ENCODE assay signal across 9 cellular contexts in genomic region chr5:67004730-67005350, GRCh38.
DNase-seq lines count a peak whose midpoint lies in the region; ATAC-seq, FAIRE-seq and TF ChIP-seq lines count a peak whose summit lies in the region.
"Had no signal": no experiment of that assay in that cellular context is flagged by ENCODE, and none has a peak within 500 bp of the region (broad histone marks: within the 10 kb centered on the region; RNA-seq: fewer than 3 reads in every experiment).

No MANE protein-coding gene starts in this region.

- H3K9me3 Mint-ChIP-seq in activated CD4-positive, alpha-beta T cell treated with anti-CD3 and anti-CD28 coated beads, Interleukin-2, amount 10 ng/mL, durations not matched to agents 24 days and 14 days: no peaks in the 10 kb centered on the region

- TSS peak; percentile 78 for BruUV-seq in HepG2 (replicated peaks; lab: Mats Ljungman, UMichigan)

- peak overlapping the region; percentile 93 for H3K4me2 ChIP-seq in HepG2 (ENCODE audit: low read depth, low read length)

- H3K36me3 Mint-ChIP-seq in activated CD4-positive, alpha-beta T cell treated with anti-CD3 and anti-CD28 coated beads, Interleukin-2, amount 10 ng/mL, durations not matched to agents 24 days and 14 days (ENCODE audit: low read depth): peaks cover 21% of the 10 kb centered on the region

- H3K4me1 ChIP-seq in HepG2 (ENCODE audit: insufficient read depth, low read length) (peaks cover 70% of the 10 kb centered on the region), tibial artery (peaks cover 0 to 56% (median 15%) of the 10 kb centered on the region in 4 donors)

- H3K4me3 Mint-ChIP-seq in activated CD4-positive, alpha-beta T cell treated with anti-CD3 and anti-CD28 coated beads, Interleukin-2, amount 10 ng/mL, durations not matched to agents 24 days and 14 days: peak overlapping the region; percentile 96

- peak; percentile 70 for DNase-seq in activated CD4-positive, alpha-beta T cell treated with anti-CD3 and anti-CD28 coated beads, Interleukin-2, amount 10 ng/mL, durations not matched to agents 24 days and 14 days
- no peak for DNase-seq in activated CD4-positive, alpha-beta T cell treated with anti-CD3 and anti-CD28 coated beads, Interleukin-2, amount 50 U/mL, for 1 hour
- no peak for DNase-seq in astrocyte of the cerebellum (ENCODE audit: low read depth)
- no peak for DNase-seq in HepG2 (ENCODE audit: low spot score)
- no peak for DNase-seq in tibial artery
- no peak for DNase-seq in SHP77 (lab: John Stamatoyannopoulos, UW)
- no peak for DNase-seq in SHP77 treated with DMSO at 0.1 percent for 48 hours (lab: John Stamatoyannopoulos, UW)
- DNase-seq in NCI-H187 (lab: John Stamatoyannopoulos, UW): no peak

- H3K9me3 ChIP-seq in HepG2 (ENCODE audit: low read length) (no peaks in the 10 kb centered on the region), tibial artery (no peaks in the 10 kb centered on the region)

- peaks cover 61% of the 10 kb centered on the region for H3K4me1 Mint-ChIP-seq in activated CD4-positive, alpha-beta T cell treated with anti-CD3 and anti-CD28 coated beads, Interleukin-2, amount 10 ng/mL, durations not matched to agents 24 days and 14 days

- no peaks in the 10 kb centered on the region for H3K27me3 Mint-ChIP-seq in activated CD4-positive, alpha-beta T cell treated with anti-CD3 and anti-CD28 coated beads, Interleukin-2, amount 10 ng/mL, durations not matched to agents 24 days and 14 days

- TF ChIP-seq POLR2A in HepG2 (IDR thresholded peaks at IDR 0.05; ENCODE audit: insufficient read depth in 1 of 2, low read depth in 2 of 2, low read length in 2 of 2): no peak

- TF ChIP-seq CTCF in astrocyte of the cerebellum (IDR thresholded peaks at IDR 0.05; ENCODE audit: low read depth, low read length, missing control alignments) (no peak), HepG2 (CRISPR knock-in tag; IDR thresholded peaks at IDR 0.05) (no peak), tibial artery (IDR thresholded peaks at IDR 0.05) (no peak)

- intact Hi-C loops in activated CD4-positive, alpha-beta T cell treated with anti-CD3 and anti-CD28 coated beads, Interleukin-2, amount 10 ng/mL, durations not matched to agents 24 days and 14 days (cut with micrococcal nuclease): loop anchor here (1.0 to 10.0 kb wide), 11 partner anchors 27 to 1270 kb away; partner anchors contain the start of genes ERBIN and PIK3R1
- intact Hi-C loops in HepG2 (cut with micrococcal nuclease; ENCODE audit: unreplicated experiment): loop anchor here (1.0 to 5.0 kb wide), 4 partner anchors 10 to 137 kb away; no protein-coding TSS in a partner anchor
- intact Hi-C loops in tibial artery (cut with DNase I; ENCODE audit: low total_unique reads): loop anchor here (10.0 kb wide), 1 partner anchor 100 kb away; no protein-coding TSS in a partner anchor

- CTCF ChIA-PET in HepG2 (lab: Yijun Ruan, JAX; ENCODE audit: low intra/inter-chr PET ratio, low total read pairs): no interaction called here

- no peak for TF ChIP-seq RAD21 in HepG2 (CRISPR knock-in tag; IDR thresholded peaks at IDR 0.05)

- POLR2A ChIA-PET in HepG2 (lab: Yijun Ruan, JAX): interaction anchor here (0.6 to 2.2 kb wide), 5 partner anchors 9 to 139 kb away, joined by 3 to 21 read pairs (median 9); no protein-coding TSS in a partner anchor

- WGBS in HepG2 (ENCODE audit: low lambda C conversion rate): 1% methylated on average over 9 of the region's 11 CpGs

- no peak for TF ChIP-seq EP300 in HepG2 (IDR thresholded peaks at IDR 0.05; ENCODE audit: low read depth in 2 of 2, low read length in 2 of 2)
- TF ChIP-seq EP300 in HepG2 (CRISPR knock-in tag; IDR thresholded peaks at IDR 0.05; ENCODE audit: borderline replicate concordance): no peak

- H4K20me1 ChIP-seq in HepG2 (ENCODE audit: insufficient read depth, low read length): no peaks in the 10 kb centered on the region

- no peaks in the 10 kb centered on the region for H3K27me3 ChIP-seq in HepG2 (ENCODE audit: control insufficient read depth in 1 of 2, insufficient read depth in 2 of 2, low read length in 2 of 2)
- no peaks in the 10 kb centered on the region for H3K27me3 ChIP-seq in tibial artery

- H3K9ac ChIP-seq in HepG2 (ENCODE audit: insufficient read depth, low read depth, low read length): peak overlapping the region; percentile 75

- FAIRE-seq in HepG2 (lab: Jason Lieb, UNC): no peak
- FAIRE-seq: G401.6 had no signal

- H3K4me3 ChIP-seq in astrocyte of the cerebellum (ENCODE audit: low read depth, low read length) (peak overlapping the region; percentile 55), HepG2 (replicated peaks in 1 of 3; ENCODE audit: insufficient read depth in 1 of 3, low read depth in 2 of 3, low read length in 3 of 3) (peak overlapping the region; percentile 65 to 74 (median 73)), tibial artery (peak overlapping the region; percentile 63 to 67)

- H3K36me3 ChIP-seq in HepG2 (replicated peaks in 1 of 2; ENCODE audit: control insufficient read depth in 1 of 2, insufficient read depth in 2 of 2, low read length in 2 of 2) (no peaks in the 10 kb centered on the region), tibial artery (no peaks in the 10 kb centered on the region)

- peaks cover 25% of the 10 kb centered on the region for H3K79me2 ChIP-seq in HepG2 (ENCODE audit: insufficient read depth, low read length)

- in situ Hi-C loops in astrocyte of the cerebellum (cut with HindIII; ENCODE audit: low sequenced_read_pairs) (no loop called here), HepG2 (cut with HindIII; ENCODE audit: extremely low pct_ligation_motif_present, low pct_unique_long_range_greater_than_20kb) (loop anchor here (5.0 kb wide), 1 partner anchor 137 kb away; no protein-coding TSS in a partner anchor)

- peak overlapping the region; percentile 97 for H3K27ac Mint-ChIP-seq in activated CD4-positive, alpha-beta T cell treated with anti-CD3 and anti-CD28 coated beads, Interleukin-2, amount 10 ng/mL, durations not matched to agents 24 days and 14 days

- peak; percentile 7; the same call in 1 of the 3 replicates for ATAC-seq in HepG2

- H3K27ac ChIP-seq in HepG2 (ENCODE audit: extremely low read length, insufficient read depth, low read length): peak overlapping the region; percentile 64
- H3K27ac ChIP-seq in tibial artery: peak overlapping the region; percentile 86 to 89

- peak overlapping the region; percentile 31 for H2AFZ ChIP-seq in HepG2 (ENCODE audit: low read length)

TF ChIP-seq in HepG2, 621 proteins besides CTCF, POLR2A, EP300 and RAD21 (continues in another document):
- no peak for TF ChIP-seq SNRNP70 (IDR thresholded peaks at IDR 0.05; ENCODE audit: low read depth, low read length)
- TF ChIP-seq TBX3 (IDR thresholded peaks at IDR 0.05; ENCODE audit: borderline replicate concordance): no peak
- no peak for TF ChIP-seq MTF2 (CRISPR knock-in tag; IDR thresholded peaks at IDR 0.05; ENCODE audit: borderline replicate concordance)
- no peak for TF ChIP-seq ZNF672 (CRISPR knock-in tag; IDR thresholded peaks at IDR 0.05)
- TF ChIP-seq ZNF142 (CRISPR knock-in tag; IDR thresholded peaks at IDR 0.05): 0 out of 2 replicates have a peak, but pooled peaks have one; percentile 30
- peak; percentile 36 for TF ChIP-seq MED8 (CRISPR knock-in tag; IDR thresholded peaks at IDR 0.05; ENCODE audit: insufficient replicate concordance)
